ENCODE assay signal across 1 cellular context in genomic region chr7:29190349-29191045, GRCh38.
TF ChIP-seq lines count a peak whose summit lies in the region.

No MANE protein-coding gene starts in this region.

TF ChIP-seq in H1, 55 proteins besides CTCF, POLR2A, EP300 and RAD21 (continued from another document):
- TF ChIP-seq USF2 (IDR thresholded peaks at IDR 0.05; ENCODE audit: low read length) (no peak), EZH2 (IDR thresholded peaks at IDR 0.05; ENCODE audit: low read depth, low read length, severe bottlenecking) (no peak), GABPA (IDR thresholded peaks at IDR 0.05; ENCODE audit: borderline replicate concordance, insufficient read depth, low read length) (no peak), CHD2 (IDR thresholded peaks at IDR 0.05; ENCODE audit: low read length) (no peak), ASH2L (IDR thresholded peaks at IDR 0.05; ENCODE audit: low read length) (no peak), TAF1 (IDR thresholded peaks at IDR 0.05; ENCODE audit: low read depth, low read length) (no peak)
